Comparison of ENCODE assay signal across 12 cellular contexts in genomic region chr10:74058071-74058470, GRCh38.
DNase-seq lines count a peak whose midpoint lies in the region; ATAC-seq, FAIRE-seq and TF ChIP-seq lines count a peak whose summit lies in the region.
"Had no signal": no experiment of that assay in that cellular context is flagged by ENCODE, and none has a peak within 500 bp of the region (broad histone marks: within the 10 kb centered on the region; RNA-seq: fewer than 3 reads in every experiment).

No MANE protein-coding gene starts in this region.

- H3K4me1 ChIP-seq in IMR-90 (ENCODE audit: control insufficient read depth, insufficient read depth, low read length) (peaks cover 22% of the 10 kb centered on the region), colonic mucosa (peaks cover 8% of the 10 kb centered on the region), small intestine (ENCODE audit: control insufficient read depth in 2 of 2, insufficient read depth in 1 of 2, low read depth in 1 of 2, low read length in 1 of 2) (peaks cover 4 to 13% of the 10 kb centered on the region in 2 donors)

- WGBS in IMR-90 (ENCODE audit: extremely low coverage in 2 of 2, insufficient read length in 1 of 2), 2 experiments, result no CpG with 5 or more reads among the region's 4 CpGs
- 4 to 16% (median 7%) methylated on average over 4 of the region's 4 CpGs for WGBS in small intestine, 3 donors

- intact Hi-C loops in activated CD4-positive, alpha-beta T cell treated with anti-CD3 and anti-CD28 coated beads, Interleukin-2, amount 10 ng/mL, durations not matched to agents 24 days and 14 days (cut with micrococcal nuclease), result loop anchor here (5.0 kb wide), 1 partner anchor 171 kb away; no protein-coding TSS in a partner anchor
- intact Hi-C loops in IMR-90 (cut with micrococcal nuclease) (no loop called here), colonic mucosa (cut with DNase I) (no loop called here)
- intact Hi-C loops in activated CD8-positive, alpha-beta T cell treated with anti-CD3 and anti-CD28 coated beads for 36 hours (cut with micrococcal nuclease), result no loop called here

- H3K36me3 ChIP-seq in IMR-90 (ENCODE audit: control insufficient read depth, insufficient read depth, low read length) (peaks cover 5% of the 10 kb centered on the region), colonic mucosa (no peaks in the 10 kb centered on the region), small intestine (ENCODE audit: control insufficient read depth in 2 of 2, insufficient read depth in 2 of 2, low read length in 2 of 2) (no peaks in the 10 kb centered on the region)

- no peak overlapping the region for H3K23ac ChIP-seq in IMR-90 (ENCODE audit: low read depth, low read length)

- no peak overlapping the region for H2AK9ac ChIP-seq in IMR-90 (replicated peaks; ENCODE audit: low read depth, low read length, poor library complexity)

- H4K5ac ChIP-seq in IMR-90 (ENCODE audit: low read depth, low read length), result no peak overlapping the region

- H3K4me3 Mint-ChIP-seq in activated CD4-positive, alpha-beta T cell treated with anti-CD3 and anti-CD28 coated beads, Interleukin-2, amount 10 ng/mL, durations not matched to agents 24 days and 14 days, result peak overlapping the region; percentile 48
- no peak overlapping the region for H3K4me3 Mint-ChIP-seq in activated CD8-positive, alpha-beta T cell treated with anti-CD3 and anti-CD28 coated beads for 36 hours
- H3K4me3 Mint-ChIP-seq in progenitor cell of endocrine pancreas (ENCODE audit: low read depth), result peak overlapping the region; percentile 4

- no peaks in the 10 kb centered on the region for H3K9me3 Mint-ChIP-seq in activated CD4-positive, alpha-beta T cell treated with anti-CD3 and anti-CD28 coated beads, Interleukin-2, amount 10 ng/mL, durations not matched to agents 24 days and 14 days
- H3K9me3 Mint-ChIP-seq in activated CD8-positive, alpha-beta T cell treated with anti-CD3 and anti-CD28 coated beads for 36 hours, result peaks cover 3% of the 10 kb centered on the region
- no peaks in the 10 kb centered on the region for H3K9me3 Mint-ChIP-seq in progenitor cell of endocrine pancreas (ENCODE audit: low read depth)

- H3K9me3 ChIP-seq in IMR-90 (ENCODE audit: control insufficient read depth, insufficient read depth, low read length), result peaks cover 3% of the 10 kb centered on the region; the same call in 1 of the 2 replicates
- H3K9me3 ChIP-seq in colonic mucosa, result no peaks in the 10 kb centered on the region
- H3K9me3 ChIP-seq in small intestine (ENCODE audit: control insufficient read depth, low read depth), result no peaks in the 10 kb centered on the region

- BruUV-seq in IMR-90 (replicated peaks; lab: Mats Ljungman, UMichigan), result no TSS peak

- TF ChIP-seq RAD21 in IMR-90 (IDR thresholded peaks at IDR 0.05; ENCODE audit: low read length), result no peak

- peaks cover 24% of the 10 kb centered on the region for H3K9me1 ChIP-seq in IMR-90 (ENCODE audit: insufficient read depth, low read length)

- ATAC-seq in IMR-90 (ENCODE audit: low read depth), result no peak
- ATAC-seq in activated CD8-positive, alpha-beta T cell treated with anti-CD3 and anti-CD28 coated beads for 36 hours, result no peak

- FAIRE-seq in small intestine (lab: Jason Lieb, UNC), result no peak
- FAIRE-seq: kidney, TTC549 had no signal

- CTCF ChIA-PET in IMR-90 (lab: Yijun Ruan, JAX), result no interaction called here
- CTCF ChIA-PET in activated CD8-positive, alpha-beta T cell treated with anti-CD3 and anti-CD28 coated beads for 36 hours (lab: Charles Lee), result interaction anchor here (1.0 to 1.4 kb wide), 5 partner anchors 8 to 118 kb away, joined by 3 to 7 read pairs (median 3); no protein-coding TSS in a partner anchor

- no peak overlapping the region for H3K56ac ChIP-seq in IMR-90 (ENCODE audit: extremely low read depth, insufficient read depth, low read length)

- H4K91ac ChIP-seq in IMR-90 (ENCODE audit: insufficient read depth, low read depth, low read length), result no peak overlapping the region

- TF ChIP-seq CTCF in IMR-90 (conservative IDR thresholded peaks at IDR 0.05; ENCODE audit: low read depth, low read length) (no peak), progenitor cell of endocrine pancreas (IDR thresholded peaks at IDR 0.05; ENCODE audit: unreplicated experiment) (no peak), colonic mucosa (IDR thresholded peaks at IDR 0.05) (no peak)
- no peak for TF ChIP-seq CTCF in activated CD8-positive, alpha-beta T cell treated with anti-CD3 and anti-CD28 coated beads for 36 hours (IDR thresholded peaks at IDR 0.05)

- H3K18ac ChIP-seq in IMR-90 (ENCODE audit: low read depth, low read length), result no peak overlapping the region

- no peak overlapping the region for H3K4ac ChIP-seq in IMR-90 (ENCODE audit: low read depth, low read length)

- peaks cover 80% of the 10 kb centered on the region for H4K20me1 ChIP-seq in IMR-90 (ENCODE audit: insufficient read depth, low read length)

- no peak overlapping the region for H3K4me2 ChIP-seq in IMR-90 (ENCODE audit: low read depth, low read length)

- H3K36me3 Mint-ChIP-seq in activated CD4-positive, alpha-beta T cell treated with anti-CD3 and anti-CD28 coated beads, Interleukin-2, amount 10 ng/mL, durations not matched to agents 24 days and 14 days (ENCODE audit: low read depth), result peaks cover 10% of the 10 kb centered on the region
- H3K36me3 Mint-ChIP-seq in activated CD8-positive, alpha-beta T cell treated with anti-CD3 and anti-CD28 coated beads for 36 hours (ENCODE audit: low read depth), result peaks cover 5% of the 10 kb centered on the region
- H3K36me3 Mint-ChIP-seq in progenitor cell of endocrine pancreas (ENCODE audit: insufficient read depth), result peaks cover 6% of the 10 kb centered on the region

- peak; percentile 68 for DNase-seq in activated CD4-positive, alpha-beta T cell treated with anti-CD3 and anti-CD28 coated beads, Interleukin-2, amount 10 ng/mL, durations not matched to agents 24 days and 14 days
- no peak for DNase-seq in activated CD4-positive, alpha-beta T cell treated with anti-CD3 and anti-CD28 coated beads for 1 hour
- DNase-seq in IMR-90, result no peak
- DNase-seq in activated CD8-positive, alpha-beta T cell treated with anti-CD3 and anti-CD28 coated beads for 36 hours, result no peak
- no peak for DNase-seq in progenitor cell of endocrine pancreas (ENCODE audit: low spot score, unreplicated experiment)
- no peak for DNase-seq in colonic mucosa
- DNase-seq in small intestine, result no peak
- no peak for DNase-seq in AG20443 (ENCODE audit: low spot score)
- DNase-seq: cerebellar nuclear complex; kidney; stimulated activated CD4-positive, alpha-beta T cell treated with anti-CD3 and anti-CD28 coated beads, Interleukin-4, amount 100 ng/mL, for 24 hours had no signal

- H3K9ac ChIP-seq in IMR-90 (ENCODE audit: low read depth, low read length) (no peak overlapping the region), colonic mucosa (ENCODE audit: low read depth in 2 of 2, low read length in 2 of 2) (no peak overlapping the region)

- H3K14ac ChIP-seq in IMR-90 (replicated peaks; ENCODE audit: low read depth, low read length), result no peak overlapping the region

- dilution Hi-C loops in IMR-90 (cut with HindIII; ENCODE audit: low sequenced_read_pairs, unreplicated experiment), result no loop called here

- peak overlapping the region; percentile 42 for H3K27ac Mint-ChIP-seq in activated CD4-positive, alpha-beta T cell treated with anti-CD3 and anti-CD28 coated beads, Interleukin-2, amount 10 ng/mL, durations not matched to agents 24 days and 14 days
- peak overlapping the region; percentile 36 for H3K27ac Mint-ChIP-seq in activated CD8-positive, alpha-beta T cell treated with anti-CD3 and anti-CD28 coated beads for 36 hours
- peak overlapping the region; percentile 56 for H3K27ac Mint-ChIP-seq in progenitor cell of endocrine pancreas

- POLR2A ChIA-PET in IMR-90 (lab: Charles Lee; ENCODE audit: unreplicated experiment), result no interaction called here
- POLR2A ChIA-PET in activated CD8-positive, alpha-beta T cell treated with anti-CD3 and anti-CD28 coated beads for 36 hours (lab: Charles Lee), result interaction anchor here (0.5 to 1.2 kb wide), 2 partner anchors 18 to 104 kb away, joined by 3 to 4 read pairs; no protein-coding TSS in a partner anchor

- no peak overlapping the region for H2BK120ac ChIP-seq in IMR-90 (ENCODE audit: low read depth, low read length)

- in situ Hi-C loops in IMR-90 (cut with MboI; ENCODE audit: low sequenced_read_pairs), result no loop called here

- H3K79me1 ChIP-seq in IMR-90 (ENCODE audit: low read depth in 1 of 2, low read length in 2 of 2), result peaks cover 4 to 62% of the 10 kb centered on the region in 2 experiments; a peak in 3 of 4 replicates

- H3K27me3 ChIP-seq in IMR-90 (ENCODE audit: control insufficient read depth, insufficient read depth, low read length) (no peaks in the 10 kb centered on the region), colonic mucosa (no peaks in the 10 kb centered on the region), small intestine (ENCODE audit: control insufficient read depth in 2 of 2, insufficient read depth in 2 of 2, low read length in 2 of 2) (no peaks in the 10 kb centered on the region)

- H2BK5ac ChIP-seq in IMR-90 (ENCODE audit: low read depth, low read length, poor library complexity, severe bottlenecking), result peak overlapping the region; percentile 3

- no peak overlapping the region for H2AK5ac ChIP-seq in IMR-90 (ENCODE audit: low read depth, low read length)

- no peak overlapping the region; a peak in 1 of 4 replicates for H4K8ac ChIP-seq in IMR-90 (ENCODE audit: low read depth in 2 of 2, low read length in 2 of 2)

- H3K4me3 ChIP-seq in IMR-90 (ENCODE audit: insufficient read depth, low read depth, low read length) (no peak overlapping the region), colonic mucosa (no peak overlapping the region), small intestine (ENCODE audit: low read depth in 1 of 2, low read length in 2 of 2) (no peak overlapping the region)

- no peak overlapping the region for H3K27ac ChIP-seq in IMR-90 (ENCODE audit: insufficient read depth, low read length)
- H3K27ac ChIP-seq in colonic mucosa, result no peak overlapping the region
- no peak overlapping the region for H3K27ac ChIP-seq in small intestine (ENCODE audit: low read depth in 1 of 2, low read length in 1 of 2)

- H3K4me1 Mint-ChIP-seq in activated CD4-positive, alpha-beta T cell treated with anti-CD3 and anti-CD28 coated beads, Interleukin-2, amount 10 ng/mL, durations not matched to agents 24 days and 14 days, result peaks cover 34% of the 10 kb centered on the region
- H3K4me1 Mint-ChIP-seq in activated CD8-positive, alpha-beta T cell treated with anti-CD3 and anti-CD28 coated beads for 36 hours (ENCODE audit: low read depth), result peaks cover 33% of the 10 kb centered on the region
- peaks cover 24% of the 10 kb centered on the region for H3K4me1 Mint-ChIP-seq in progenitor cell of endocrine pancreas (ENCODE audit: low read depth)

- no peak overlapping the region for H2BK15ac ChIP-seq in IMR-90 (ENCODE audit: low read depth, low read length)

- no peak overlapping the region for H2AFZ ChIP-seq in IMR-90 (replicated peaks; ENCODE audit: low read length, poor library complexity)

- H3K27me3 Mint-ChIP-seq in activated CD4-positive, alpha-beta T cell treated with anti-CD3 and anti-CD28 coated beads, Interleukin-2, amount 10 ng/mL, durations not matched to agents 24 days and 14 days, result no peaks in the 10 kb centered on the region
- H3K27me3 Mint-ChIP-seq in activated CD8-positive, alpha-beta T cell treated with anti-CD3 and anti-CD28 coated beads for 36 hours, result no peaks in the 10 kb centered on the region
- no peaks in the 10 kb centered on the region for H3K27me3 Mint-ChIP-seq in progenitor cell of endocrine pancreas

- no peak overlapping the region; the same call in 1 of the 2 replicates for H2BK20ac ChIP-seq in IMR-90 (ENCODE audit: low read depth, low read length)

- no peak for TF ChIP-seq POLR2A in IMR-90 (IDR thresholded peaks at IDR 0.05; ENCODE audit: low read depth, low read length)
